2 cellular contexts compared by ENCODE assay signal in genomic region chr5:136710834-136711233, GRCh38.
"Had no signal": no experiment of that assay in that cellular context is flagged by ENCODE, and none has a peak within 500 bp of the region (broad histone marks: within the 10 kb centered on the region; RNA-seq: fewer than 3 reads in every experiment).

No MANE protein-coding gene starts in this region.

- DNase-seq: GDM1, GF-D8 had no signal
